35 cellular contexts compared by ENCODE assay signal in genomic region chr10:44389556-44389955, GRCh38. TPM values are rescaled to one million over a fixed set of nuclear protein-coding genes. Genes with fewer than 3 reads are reported as not detected.
"Had no signal": no experiment of that assay in that cellular context is flagged by ENCODE, and none has a peak within 500 bp of the region (broad histone marks: within the 10 kb centered on the region; RNA-seq: fewer than 3 reads in every experiment).

No MANE protein-coding gene starts in this region.

- H3K36me3 Mint-ChIP-seq: activated naive CD4-positive, alpha-beta T cell treated with anti-CD3 and anti-CD28 coated beads, Interleukin-2, amount 10 ng/mL, durations not matched to agents 7 days and 5 days; activated naive CD8-positive, alpha-beta T cell treated with anti-CD3 and anti-CD28 coated beads, Interleukin-2, amount 10 ng/mL, durations not matched to agents 7 days and 5 days; brain had no signal

- H3K27me3 ChIP-seq: ascending aorta, gastrocnemius medialis had no signal

- H3K36me3 ChIP-seq: ascending aorta, breast epithelium, cardiac muscle cell, esophagus muscularis mucosa, gastrocnemius medialis, heart left ventricle had no signal

- H3K27ac Mint-ChIP-seq: activated CD4-positive, alpha-beta T cell treated with anti-CD3 and anti-CD28 coated beads for 36 hours; activated CD8-positive, alpha-beta T cell treated with anti-CD3 and anti-CD28 coated beads for 36 hours; activated naive CD4-positive, alpha-beta T cell treated with anti-CD3 and anti-CD28 coated beads, Interleukin-2, amount 10 ng/mL, durations not matched to agents 7 days and 5 days; activated naive CD4-positive, alpha-beta T cell treated with anti-CD3 and anti-CD28 coated beads, Interleukin-2, amount 50 U/mL, for 72 hours; activated naive CD8-positive, alpha-beta T cell treated with anti-CD3 and anti-CD28 coated beads, Interleukin-2, amount 10 ng/mL, durations not matched to agents 7 days and 5 days; activated T-helper 17 cell treated with anti-CD3 and anti-CD28 coated beads, Interleukin-2, amount 50 U/mL, for 72 hours; brain; dendritic cell treated with granulocyte-macrophage colony-stimulating factor and Interleukin-4, amounts not matched to agents 40 ng/mL and 50 ng/mL, for 4 days; endodermal cell had no signal

- H3K4me3 ChIP-seq: ascending aorta, breast epithelium, cardiac muscle cell, coronary artery, dorsolateral prefrontal cortex, esophagus muscularis mucosa, gastrocnemius medialis, heart left ventricle had no signal

- H3K9me3 Mint-ChIP-seq: activated CD8-positive, alpha-beta T cell treated with anti-CD3 and anti-CD28 coated beads for 36 hours; activated naive CD4-positive, alpha-beta T cell treated with anti-CD3 and anti-CD28 coated beads, Interleukin-2, amount 10 ng/mL, durations not matched to agents 7 days and 5 days; activated naive CD4-positive, alpha-beta T cell treated with anti-CD3 and anti-CD28 coated beads, Interleukin-2, amount 50 U/mL, for 72 hours; activated naive CD8-positive, alpha-beta T cell treated with anti-CD3 and anti-CD28 coated beads, Interleukin-2, amount 10 ng/mL, durations not matched to agents 7 days and 5 days; activated T-cell treated with anti-CD3 and anti-CD28 coated beads, Interleukin-2, amount 50 U/mL, for 4 hours; activated T-helper 17 cell treated with anti-CD3 and anti-CD28 coated beads, Interleukin-2, amount 50 U/mL, for 72 hours; dendritic cell treated with granulocyte-macrophage colony-stimulating factor and Interleukin-4, amounts not matched to agents 40 ng/mL and 50 ng/mL, for 4 days; endodermal cell had no signal

- H3K9me3 ChIP-seq: ascending aorta, breast epithelium, esophagus muscularis mucosa, gastrocnemius medialis, heart left ventricle had no signal

- H3K4me1 ChIP-seq: breast epithelium, foreskin keratinocyte had no signal

- H3K27ac ChIP-seq: ascending aorta, breast epithelium, cardiac muscle cell, dorsolateral prefrontal cortex, esophagus muscularis mucosa, foreskin keratinocyte, gastrocnemius medialis, heart left ventricle had no signal

- H3K4me3 Mint-ChIP-seq: activated CD4-positive, alpha-beta T cell treated with anti-CD3 and anti-CD28 coated beads for 36 hours; activated CD8-positive, alpha-beta T cell treated with anti-CD3 and anti-CD28 coated beads for 36 hours; activated naive CD4-positive, alpha-beta T cell treated with anti-CD3 and anti-CD28 coated beads, Interleukin-2, amount 10 ng/mL, durations not matched to agents 7 days and 5 days; activated naive CD8-positive, alpha-beta T cell treated with anti-CD3 and anti-CD28 coated beads, Interleukin-2, amount 10 ng/mL, durations not matched to agents 7 days and 5 days; activated T-cell treated with anti-CD3 and anti-CD28 coated beads, Interleukin-2, amount 50 U/mL, for 4 hours; activated T-helper 17 cell treated with anti-CD3 and anti-CD28 coated beads, Interleukin-2, amount 50 U/mL, for 72 hours; brain; dendritic cell treated with granulocyte-macrophage colony-stimulating factor and Interleukin-4, amounts not matched to agents 40 ng/mL and 50 ng/mL, for 4 days; endodermal cell had no signal

- H3K4me1 Mint-ChIP-seq: activated naive CD8-positive, alpha-beta T cell treated with anti-CD3 and anti-CD28 coated beads, Interleukin-2, amount 10 ng/mL, durations not matched to agents 7 days and 5 days; activated T-helper 17 cell treated with anti-CD3 and anti-CD28 coated beads, Interleukin-2, amount 50 U/mL, for 72 hours had no signal

- DNase-seq: activated CD4-positive, alpha-beta T cell treated with anti-CD3 and anti-CD28 coated beads for 36 hours; activated CD4-positive, alpha-beta T cell treated with anti-CD3 and anti-CD28 coated beads, Interleukin-2, amount 50 U/mL, for 1 hour; activated CD4-positive, alpha-beta T cell treated with anti-CD3 and anti-CD28 coated beads, Interleukin-2, amount 50 U/mL, for 48 hours; activated CD4-positive, CD25-positive, alpha-beta regulatory T cell; activated CD4-positive, CD25-positive, alpha-beta regulatory T cell treated with anti-CD3 and anti-CD28 coated beads, Interleukin-2, amount 50 U/mL, for 72 hours; activated CD8-positive, alpha-beta memory T cell treated with anti-CD3 and anti-CD28 coated beads, Interleukin-2, amount 50 U/mL, for 48 hours; activated CD8-positive, alpha-beta T cell treated with anti-CD3 and anti-CD28 coated beads for 36 hours; activated gamma-delta T cell; activated naive CD4-positive, alpha-beta T cell; activated naive CD4-positive, alpha-beta T cell treated with anti-CD3 and anti-CD28 coated beads, Interleukin-2, amount 10 ng/mL, durations not matched to agents 7 days and 5 days; activated naive CD8-positive, alpha-beta T cell treated with anti-CD3 and anti-CD28 coated beads, Interleukin-2, amount 10 ng/mL, durations not matched to agents 7 days and 5 days; activated T-cell treated with anti-CD3 and anti-CD28 coated beads for 4 hours; activated T-cell treated with anti-CD3 and anti-CD28 coated beads, Interleukin-2, amount 50 U/mL, for 4 hours; central memory CD4-positive, alpha-beta T cell; cerebellar nuclear complex; dorsolateral prefrontal cortex; effector memory CD4-positive, alpha-beta T cell; erythroblast; foreskin keratinocyte; gastrocnemius medialis; glutamatergic neuron; T-helper 2 cell had no signal

- ATAC-seq: activated CD4-positive, alpha-beta T cell treated with anti-CD3 and anti-CD28 coated beads for 36 hours; activated CD8-positive, alpha-beta T cell treated with anti-CD3 and anti-CD28 coated beads for 36 hours; activated naive CD4-positive, alpha-beta T cell treated with anti-CD3 and anti-CD28 coated beads, Interleukin-2, amount 50 U/mL, for 72 hours; activated T-cell treated with anti-CD3 and anti-CD28 coated beads, Interleukin-2, amount 50 U/mL, for 4 hours; activated T-helper 17 cell treated with anti-CD3 and anti-CD28 coated beads, Interleukin-2, amount 50 U/mL, for 72 hours; foreskin keratinocyte; gastrocnemius medialis had no signal

RNA-seq across cellular contexts. Expression of gene CXCL12, which starts 4.7 kb away (rescaled TPM):
- total RNA-seq: activated CD4-positive, alpha-beta T cell treated with anti-CD3 and anti-CD28 coated beads for 36 hours; activated CD8-positive, alpha-beta memory T cell treated with anti-CD3 and anti-CD28 coated beads for 36 hours; activated CD8-positive, alpha-beta T cell treated with anti-CD3 and anti-CD28 coated beads for 36 hours; activated naive CD8-positive, alpha-beta T cell treated with anti-CD3 and anti-CD28 coated beads, Interleukin-2, amount 10 ng/mL, durations not matched to agents 7 days and 5 days; foreskin keratinocyte; T-helper 1 cell treated with Interleukin-12 subunit alpha and Interleukin-12 subunit beta and Interleukin-4 antibody, amounts not matched to agents 30 ng/mL and 1 ng/mL, for 36 hours had no signal
